In genomic region chr15:75367913-75368688, GRCh38 we compare ENCODE assay signal across 8 cellular contexts. TPM values are rescaled to one million over a fixed set of nuclear protein-coding genes. Genes with fewer than 3 reads are reported as not detected.
DNase-seq lines count a peak whose midpoint lies in the region; ATAC-seq and TF ChIP-seq lines count a peak whose summit lies in the region.

MAN2C1 (minus strand) TSS chr15:75368607; CDS start chr15:75368583, 24 bp downstream.

- TF ChIP-seq CTCF in PC-3 (conservative IDR thresholded peaks at IDR 0.05; ENCODE audit: low read depth, low read length): peak; percentile 79

- H3K4me2 ChIP-seq in PC-3 (ENCODE audit: low read length): peak within 1 kb of the TSS; percentile 99

- CTCF ChIA-PET in PC-3 (lab: Charles Lee): interaction anchor here (0.5 to 1.3 kb wide), 8 partner anchors 49 to 373 kb away, joined by 3 to 14 read pairs (median 4); partner anchors contain the start of genes SCAMP5 and SIN3A

- H3K9me3 ChIP-seq in PC-3 (ENCODE audit: low read length): no peaks in the 10 kb centered on the region

- H3K27ac ChIP-seq in PC-3 (ENCODE audit: low read length): peak within 1 kb of the TSS; percentile 91
- H3K27ac ChIP-seq in epithelial cell of prostate: peak within 1 kb of the TSS; percentile 96

- intact Hi-C loops in PC-3 (cut with micrococcal nuclease): loop anchor here (2.0 to 10.0 kb wide), 2 partner anchors 83 to 277 kb away; partner anchors contain the start of genes IMP3, SIN3A and SNX33

- H4K20me1 ChIP-seq in PC-3 (ENCODE audit: low read length): no peaks in the 10 kb centered on the region

- no peaks in the 10 kb centered on the region for H3F3A ChIP-seq in PC-3 (ENCODE audit: low read length, unreplicated experiment)

- ATAC-seq in GM21619 (IDR thresholded peaks at IDR 0.05; ENCODE audit: unreplicated experiment) (peak; percentile 81), PC-3 (peak; percentile 94)

- H3K4me1 ChIP-seq in PC-3 (ENCODE audit: insufficient read depth, low read length): peaks cover 16% of the 10 kb centered on the region

- H3K79me2 ChIP-seq in PC-3 (ENCODE audit: low read length): peaks cover 29% of the 10 kb centered on the region; the same call in 1 of the 2 replicates

- H2AFZ ChIP-seq in PC-3 (ENCODE audit: low read length): peak within 1 kb of the TSS; percentile 49

- no peaks in the 10 kb centered on the region for H3K9me2 ChIP-seq in PC-3 (replicated peaks; ENCODE audit: low read length)

- peak within 1 kb of the TSS; percentile 81 for H3K4me3 ChIP-seq in Jurkat, Clone E6-1 (ENCODE audit: low read length)
- H3K4me3 ChIP-seq in PC-3 (ENCODE audit: low read length): peak within 1 kb of the TSS; percentile 87

- DNase-seq in DMS53 treated with DMSO at 0.1 percent for 48 hours (lab: John Stamatoyannopoulos, UW; ENCODE audit: unreplicated experiment): peak; percentile 87
- DNase-seq in Jurkat, Clone E6-1 (ENCODE audit: low read depth, low spot score): peak; percentile 91
- DNase-seq in PC-3: peak; percentile 98
- DNase-seq in activated T-cell treated with anti-CD3 and anti-CD28 coated beads for 48 hours (ENCODE audit: low read depth): peak; percentile 93
- DNase-seq in epithelial cell of prostate (ENCODE audit: low read depth, low spot score): peak; percentile 92
- DNase-seq in mucosa of gallbladder (ENCODE audit: low spot score): peak; percentile 95
- peak; percentile 76 to 82 for DNase-seq in stimulated activated CD8-positive, alpha-beta memory T cell treated with anti-CD3 and anti-CD28 coated beads, Interleukin-4, amount 100 ng/mL, for 4 hours (ENCODE audit: low read depth in 2 of 2, low spot score in 1 of 2)

- H3K27me3 ChIP-seq in PC-3 (ENCODE audit: low read length): no peaks in the 10 kb centered on the region

- BruUV-seq in PC-3 (replicated peaks; lab: Mats Ljungman, UMichigan): TSS peak; percentile 65

- H3K9ac ChIP-seq in PC-3 (ENCODE audit: low read length): peak within 1 kb of the TSS; percentile 97

- POLR2A ChIA-PET in PC-3 (lab: Charles Lee; ENCODE audit: unreplicated experiment): interaction anchor here (0.5 to 2.2 kb wide), 7 partner anchors 29 to 1436 kb away, joined by 3 to 34 read pairs (median 4); partner anchors contain the start of gene SIN3A

- H3K36me3 ChIP-seq in PC-3 (ENCODE audit: low read depth, low read length): peaks cover 37% of the 10 kb centered on the region

RNA-seq across cellular contexts. Expression of gene MAN2C1, which starts in this region (rescaled TPM):
- polyA plus RNA-seq in Jurkat, Clone E6-1 (2012; ENCODE audit: insufficient read depth, insufficient read length): 102 TPM
- 120 and 126 TPM in 2 replicates for total RNA-seq in PC-3 (2014; rRNA removed)
- total RNA-seq in mucosa of gallbladder: 229 TPM

Comparison
In these comparisons a context has a peak if more than half of its experiments do, and no peak if none do; other contexts are left out.
1. Peak in every context shown above with its lines: DNase-seq, ATAC-seq, H3K4me3 ChIP-seq and H3K27ac ChIP-seq.